8 cellular contexts compared by ENCODE assay signal in the genomic region with DNA sequence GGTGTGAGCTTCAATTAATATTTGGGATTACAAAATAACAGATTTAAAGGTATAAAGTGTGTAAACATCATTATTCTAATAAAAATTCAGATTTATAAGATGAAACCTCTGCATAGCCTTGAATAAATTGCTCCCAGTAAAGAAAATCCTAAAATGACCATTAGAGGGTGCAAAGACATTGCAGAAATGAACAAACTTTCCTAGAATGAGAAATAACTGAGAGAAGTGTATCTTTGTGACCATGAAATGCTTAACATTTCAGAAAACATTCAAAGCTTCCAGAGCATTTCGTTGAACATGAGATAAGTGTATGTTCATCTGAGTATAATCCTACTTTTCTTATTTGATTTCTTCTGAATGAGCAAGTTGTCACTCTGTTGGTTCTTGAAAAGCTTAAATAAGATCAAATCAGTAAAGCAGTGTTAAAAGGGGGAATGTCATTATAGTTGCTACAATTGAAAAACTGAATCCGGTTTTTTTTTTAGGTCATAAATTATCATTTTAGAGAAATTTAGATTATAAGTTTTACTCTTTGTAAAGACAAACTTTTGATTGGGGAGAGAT. TPM values are rescaled to one million over a fixed set of nuclear protein-coding genes. Genes with fewer than 3 reads are reported as not detected.
DNase-seq lines count a peak whose midpoint lies in the region; ATAC-seq, FAIRE-seq and TF ChIP-seq lines count a peak whose summit lies in the region.

No MANE protein-coding gene starts in this region.

- H3K9me2 ChIP-seq in GM23338 (ENCODE audit: insufficient read depth) = no peaks in the 10 kb centered on the region

- no peaks in the 10 kb centered on the region for H3K9me3 ChIP-seq in tibial artery

- H3K27ac ChIP-seq in GM23338 (ENCODE audit: low read depth) (no peak overlapping the region), tibial artery (no peak overlapping the region)

- no peaks in the 10 kb centered on the region for H3K4me1 Mint-ChIP-seq in GM23338
- H3K4me1 Mint-ChIP-seq in neural crest cell = peaks cover 9% of the 10 kb centered on the region

- no peaks in the 10 kb centered on the region for H3F3A ChIP-seq in GM23338 (replicated peaks; ENCODE audit: low read depth)

- H3K36me3 Mint-ChIP-seq in GM23338 (ENCODE audit: low read depth) (no peaks in the 10 kb centered on the region), neural crest cell (ENCODE audit: low read depth) (no peaks in the 10 kb centered on the region)

- H3K9me3 Mint-ChIP-seq in GM23338 (no peaks in the 10 kb centered on the region), neural crest cell (no peaks in the 10 kb centered on the region)

- TF ChIP-seq CTCF in GM23338 (conservative IDR thresholded peaks at IDR 0.05; ENCODE audit: low read depth in 2 of 2) (peak in 1 of 2 experiments; percentile 69), bronchial epithelial cell (IDR thresholded peaks at IDR 0.05; ENCODE audit: insufficient read depth, low read length, severe bottlenecking) (peak; percentile 23), neural crest cell (conservative IDR thresholded peaks at IDR 0.05) (peak; percentile 78), tibial artery (IDR thresholded peaks at IDR 0.05) (peak in 1 of 2 experiments; percentile 35)

- H3K4me3 Mint-ChIP-seq in GM23338 (no peak overlapping the region), neural crest cell (no peak overlapping the region)

- no peak overlapping the region for H3K4me2 ChIP-seq in GM23338

- no peaks in the 10 kb centered on the region for H3K4me1 ChIP-seq in GM23338 (ENCODE audit: insufficient read depth)
- no peaks in the 10 kb centered on the region for H3K4me1 ChIP-seq in tibial artery

- no peak overlapping the region for H2AFZ ChIP-seq in GM23338

- H3K36me3 ChIP-seq in GM23338 (ENCODE audit: insufficient read depth) = no peaks in the 10 kb centered on the region
- no peaks in the 10 kb centered on the region for H3K36me3 ChIP-seq in bronchial epithelial cell (ENCODE audit: control insufficient read depth, insufficient read depth, low read length)
- H3K36me3 ChIP-seq in tibial artery = no peaks in the 10 kb centered on the region

- intact Hi-C loops in posterior cingulate gyrus (cut with DNase I) = loop anchor here (5.0 kb wide), 1 partner anchor 220 kb away; no protein-coding TSS in a partner anchor
- intact Hi-C loops in tibial artery (cut with DNase I; ENCODE audit: low total_unique reads) = no loop called here

- H3K27me3 ChIP-seq in GM23338 (ENCODE audit: insufficient read depth) (no peaks in the 10 kb centered on the region), bronchial epithelial cell (ENCODE audit: control insufficient read depth, insufficient read depth, low read length) (no peaks in the 10 kb centered on the region), tibial artery (no peaks in the 10 kb centered on the region)

- FAIRE-seq in bronchial epithelial cell (lab: Jason Lieb, UNC) = no peak
- FAIRE-seq in RCC 7860 (lab: Jason Lieb, UNC) = no peak

- H3K27me3 Mint-ChIP-seq in GM23338 (ENCODE audit: insufficient read depth, low read depth, poor library complexity) (no peaks in the 10 kb centered on the region), neural crest cell (ENCODE audit: low read depth) (no peaks in the 10 kb centered on the region)

- H3K4me3 ChIP-seq in GM23338 = no peak overlapping the region
- no peak overlapping the region for H3K4me3 ChIP-seq in bronchial epithelial cell (ENCODE audit: low read depth, low read length)
- no peak overlapping the region for H3K4me3 ChIP-seq in tibial artery

- ATAC-seq in GM23338 (no peak), GM18498 (IDR thresholded peaks at IDR 0.05; ENCODE audit: unreplicated experiment) (no peak)

- no peak overlapping the region for H3K27ac Mint-ChIP-seq in GM23338
- H3K27ac Mint-ChIP-seq in neural crest cell (ENCODE audit: unreplicated experiment) = no peak overlapping the region

- H4K20me1 ChIP-seq in GM23338 (replicated peaks; ENCODE audit: insufficient read depth) = no peaks in the 10 kb centered on the region

- DNase-seq in GM23338 (ENCODE audit: low spot score) (peak; percentile 47), NCI-H2107 treated with DMSO at 0.1 percent for 48 hours (lab: John Stamatoyannopoulos, UW; ENCODE audit: unreplicated experiment) (peak; percentile 76), bronchial epithelial cell (ENCODE audit: low read depth) (peak; percentile 41), neural crest cell (ENCODE audit: low read depth, low spot score) (no peak), posterior cingulate gyrus (no peak), RCC 7860 (ENCODE audit: low spot score) (no peak), tibial artery (no peak)

- no peaks in the 10 kb centered on the region for H3K79me2 ChIP-seq in GM23338 (replicated peaks; ENCODE audit: insufficient read depth)

TF ChIP-seq in GM23338, 12 proteins besides CTCF, POLR2A, EP300 and RAD21 (continues in another document):
- TF ChIP-seq, protein P1, sequence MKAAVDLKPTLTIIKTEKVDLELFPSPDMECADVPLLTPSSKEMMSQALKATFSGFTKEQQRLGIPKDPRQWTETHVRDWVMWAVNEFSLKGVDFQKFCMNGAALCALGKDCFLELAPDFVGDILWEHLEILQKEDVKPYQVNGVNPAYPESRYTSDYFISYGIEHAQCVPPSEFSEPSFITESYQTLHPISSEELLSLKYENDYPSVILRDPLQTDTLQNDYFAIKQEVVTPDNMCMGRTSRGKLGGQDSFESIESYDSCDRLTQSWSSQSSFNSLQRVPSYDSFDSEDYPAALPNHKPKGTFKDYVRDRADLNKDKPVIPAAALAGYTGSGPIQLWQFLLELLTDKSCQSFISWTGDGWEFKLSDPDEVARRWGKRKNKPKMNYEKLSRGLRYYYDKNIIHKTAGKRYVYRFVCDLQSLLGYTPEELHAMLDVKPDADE (IDR thresholded peaks at IDR 0.05) = no peak
- TF ChIP-seq, protein P2, sequence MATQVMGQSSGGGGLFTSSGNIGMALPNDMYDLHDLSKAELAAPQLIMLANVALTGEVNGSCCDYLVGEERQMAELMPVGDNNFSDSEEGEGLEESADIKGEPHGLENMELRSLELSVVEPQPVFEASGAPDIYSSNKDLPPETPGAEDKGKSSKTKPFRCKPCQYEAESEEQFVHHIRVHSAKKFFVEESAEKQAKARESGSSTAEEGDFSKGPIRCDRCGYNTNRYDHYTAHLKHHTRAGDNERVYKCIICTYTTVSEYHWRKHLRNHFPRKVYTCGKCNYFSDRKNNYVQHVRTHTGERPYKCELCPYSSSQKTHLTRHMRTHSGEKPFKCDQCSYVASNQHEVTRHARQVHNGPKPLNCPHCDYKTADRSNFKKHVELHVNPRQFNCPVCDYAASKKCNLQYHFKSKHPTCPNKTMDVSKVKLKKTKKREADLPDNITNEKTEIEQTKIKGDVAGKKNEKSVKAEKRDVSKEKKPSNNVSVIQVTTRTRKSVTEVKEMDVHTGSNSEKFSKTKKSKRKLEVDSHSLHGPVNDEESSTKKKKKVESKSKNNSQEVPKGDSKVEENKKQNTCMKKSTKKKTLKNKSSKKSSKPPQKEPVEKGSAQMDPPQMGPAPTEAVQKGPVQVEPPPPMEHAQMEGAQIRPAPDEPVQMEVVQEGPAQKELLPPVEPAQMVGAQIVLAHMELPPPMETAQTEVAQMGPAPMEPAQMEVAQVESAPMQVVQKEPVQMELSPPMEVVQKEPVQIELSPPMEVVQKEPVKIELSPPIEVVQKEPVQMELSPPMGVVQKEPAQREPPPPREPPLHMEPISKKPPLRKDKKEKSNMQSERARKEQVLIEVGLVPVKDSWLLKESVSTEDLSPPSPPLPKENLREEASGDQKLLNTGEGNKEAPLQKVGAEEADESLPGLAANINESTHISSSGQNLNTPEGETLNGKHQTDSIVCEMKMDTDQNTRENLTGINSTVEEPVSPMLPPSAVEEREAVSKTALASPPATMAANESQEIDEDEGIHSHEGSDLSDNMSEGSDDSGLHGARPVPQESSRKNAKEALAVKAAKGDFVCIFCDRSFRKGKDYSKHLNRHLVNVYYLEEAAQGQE (IDR thresholded peaks at IDR 0.05; ENCODE audit: unreplicated experiment) = no peak
- TF ChIP-seq EZH2 (IDR thresholded peaks at IDR 0.05; ENCODE audit: low read depth, unreplicated experiment) (no peak), CREB1 (CRISPR knock-in tag; IDR thresholded peaks at IDR 0.05; ENCODE audit: low read depth) (no peak)

RNA-seq across cellular contexts. Expression of a gene that starts 24.7 kb away (rescaled TPM):
- total RNA-seq in GM23338 (2014; rRNA removed; shearing (Covaris generic)) = 12.8 and 16.8 TPM in 2 replicates
- polyA plus RNA-seq in GM23338 (2016; fragmentation: Nextera tagmentation; extraction: Ambion mirVana) = 9.3 and 11.5 TPM in 2 replicates
- total RNA-seq in bronchial epithelial cell (11.6 and 22.4 TPM in 2 replicates), neural crest cell (17.6 and 18.3 TPM in 2 replicates)

Comparison
In these comparisons a context has a peak if more than half of its experiments do, and no peak if none do; other contexts are left out.
1. DNase-seq: peak in GM23338 (single experiment), NCI-H2107 treated with DMSO at 0.1 percent for 48 hours (single experiment) and bronchial epithelial cell (single experiment); none in neural crest cell (single experiment), posterior cingulate gyrus (0 of 10), RCC 7860 (single experiment) and tibial artery (0 of 2).